Comparison of ENCODE assay signal across 8 cellular contexts in genomic region chr5:38851640-38852039, GRCh38. TPM values are rescaled to one million over a fixed set of nuclear protein-coding genes. Genes with fewer than 3 reads are reported as not detected.
"Had no signal": no experiment of that assay in that cellular context is flagged by ENCODE, and none has a peak within 500 bp of the region (broad histone marks: within the 10 kb centered on the region; RNA-seq: fewer than 3 reads in every experiment).

No MANE protein-coding gene starts in this region.

RNA-seq across cellular contexts. Expression of gene OSMR, which starts 5.8 kb away (rescaled TPM):
- total RNA-seq: activated CD4-positive, alpha-beta memory T cell treated with anti-CD3 and anti-CD28 coated beads, Interleukin-2, amount 10 ng/mL, durations not matched to agents 7 days and 5 days; activated CD4-positive, alpha-beta T cell treated with anti-CD3 and anti-CD28 coated beads, Interleukin-2, amount 10 ng/mL, durations not matched to agents 24 days and 14 days; activated CD4-positive, alpha-beta T cell treated with anti-CD3 and anti-CD28 coated beads, Interleukin-2, amount 10 ng/mL, durations not matched to agents 7 days and 5 days; activated CD8-positive, alpha-beta memory T cell treated with anti-CD3 and anti-CD28 coated beads for 36 hours; activated CD8-positive, alpha-beta memory T cell treated with anti-CD3 and anti-CD28 coated beads, Interleukin-2, amount 10 ng/mL, durations not matched to agents 7 days and 5 days; activated CD8-positive, alpha-beta T cell treated with anti-CD3 and anti-CD28 coated beads for 36 hours; T-helper 17 cell; T-helper 2 cell treated with Interferon-gamma antibody and Interleukin-4, amounts not matched to agents 100 ng/mL and 5 ng/mL, for 36 hours had no signal
